1 cellular context compared by ENCODE assay signal in genomic region chr15:94021621-94022320, GRCh38.
TF ChIP-seq lines count a peak whose summit lies in the region.

No MANE protein-coding gene starts in this region.

TF ChIP-seq in SK-N-SH, 30 proteins besides CTCF, POLR2A, EP300 and RAD21 (continued from another document):
- TF ChIP-seq REST (IDR thresholded peaks at IDR 0.05; ENCODE audit: low read depth, low read length) (no peak), RFX5 (IDR thresholded peaks at IDR 0.05; ENCODE audit: low read length) (no peak), TCF12 (IDR thresholded peaks at IDR 0.05) (peak; percentile 80), IRF3 (IDR thresholded peaks at IDR 0.05; ENCODE audit: low read depth, low read length) (no peak), FOXM1 (IDR thresholded peaks at IDR 0.05; ENCODE audit: low read depth) (no peak), EZH2phosphoT487 (IDR thresholded peaks at IDR 0.05; ENCODE audit: borderline replicate concordance, low read depth) (no peak), FOSL2 (IDR thresholded peaks at IDR 0.05; ENCODE audit: borderline replicate concordance, low read depth) (no peak), GABPA (IDR thresholded peaks at IDR 0.05; ENCODE audit: low read depth) (no peak), GATA2 (CRISPR knock-in tag; IDR thresholded peaks at IDR 0.05) (no peak), CHD2 (IDR thresholded peaks at IDR 0.05; ENCODE audit: low read length, partially characterized antibody) (no peak), USF2 (IDR thresholded peaks at IDR 0.05; ENCODE audit: borderline replicate concordance, low read depth, low read length) (no peak), YY1 (IDR thresholded peaks at IDR 0.05; ENCODE audit: low read depth) (no peak)
